Comparison of ENCODE assay signal across 11 cellular contexts in genomic region chr4:105432438-105432837, GRCh38.
"Had no signal": no experiment of that assay in that cellular context is flagged by ENCODE, and none has a peak within 500 bp of the region (broad histone marks: within the 10 kb centered on the region; RNA-seq: fewer than 3 reads in every experiment).

No MANE protein-coding gene starts in this region.

- FAIRE-seq: H1, H54 had no signal

- DNase-seq: GM23248, GOT3, H7, H9, HCEC 1CT, HFFc6 had no signal

- H3K4me3 ChIP-seq: GM23248, GM23338, HAP-1 had no signal

- H3K9me3 Mint-ChIP-seq: GM23338 had no signal

- H3K4me1 Mint-ChIP-seq: GM23338, H9 had no signal

- H3K27ac Mint-ChIP-seq: GM23338, H9, HFFc6 had no signal

- H3K4me3 Mint-ChIP-seq: GM23338, H9, HFFc6 had no signal

- H3K4me1 ChIP-seq: HAP-1 had no signal

- H3K27ac ChIP-seq: GM23248 had no signal

- H3K9me3 ChIP-seq: HAP-1 had no signal

- ATAC-seq: GM23338, HCT116 had no signal
